1 cellular context compared by ENCODE assay signal in the genomic region with DNA sequence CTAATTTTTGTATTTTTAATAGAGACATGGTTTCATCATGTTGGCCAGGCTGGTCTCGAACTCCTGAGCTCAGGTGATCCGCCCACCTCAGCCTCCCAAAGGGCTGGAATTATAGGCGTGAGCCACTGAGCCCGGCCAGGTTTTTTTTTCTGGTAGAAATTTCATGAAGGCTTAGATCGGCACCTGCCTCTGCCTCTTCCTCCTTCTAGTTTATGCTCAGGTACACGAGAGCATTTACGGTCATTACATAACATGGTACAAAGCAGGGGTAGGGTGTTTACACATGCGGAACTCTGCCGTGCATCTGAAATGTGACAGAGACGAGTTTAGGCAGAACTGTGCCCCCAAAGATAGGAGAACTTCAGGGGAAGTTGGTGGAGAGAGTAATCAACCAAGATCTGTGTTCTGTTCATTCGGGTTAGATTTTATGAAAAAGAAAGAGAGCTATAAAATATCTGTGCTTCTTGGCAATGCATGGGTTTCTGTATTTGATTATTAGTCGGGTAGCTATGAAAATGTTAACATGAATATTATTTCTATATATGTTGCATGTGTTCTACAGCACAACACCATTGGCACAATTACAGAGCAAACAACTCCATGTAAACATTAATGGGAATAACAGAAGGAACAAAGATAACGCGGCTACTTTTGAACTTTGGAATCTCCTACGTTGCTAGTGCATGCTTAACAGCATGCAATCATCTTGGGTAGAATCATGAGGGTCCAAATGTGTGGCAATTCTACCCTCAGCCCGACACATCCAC.
TF ChIP-seq lines count a peak whose summit lies in the region.

No MANE protein-coding gene starts in this region.

TF ChIP-seq in HepG2, 621 proteins besides CTCF, POLR2A, EP300 and RAD21 (continued from another document and continues in another):
- TF ChIP-seq HNF1A (IDR thresholded peaks at IDR 0.05; ENCODE audit: low read depth) = no peak
- TF ChIP-seq HNF1A (CRISPR knock-in tag; IDR thresholded peaks at IDR 0.05; ENCODE audit: borderline replicate concordance) = no peak
- TF ChIP-seq ETV6 (CRISPR knock-in tag; conservative IDR thresholded peaks at IDR 0.05) = no peak
- 0 out of 2 replicates have a peak, but pooled peaks have one; percentile 7 for TF ChIP-seq FOSL2 (CRISPR knock-in tag; IDR thresholded peaks at IDR 0.05)
- peak; percentile 60; the same call in 1 of the 2 replicates for TF ChIP-seq THAP11 (CRISPR knock-in tag; IDR thresholded peaks at IDR 0.05)
- no peak; the same call in none of the 2 replicates for TF ChIP-seq HDAC1 (CRISPR knock-in tag; IDR thresholded peaks at IDR 0.05)
- TF ChIP-seq, protein P1, sequence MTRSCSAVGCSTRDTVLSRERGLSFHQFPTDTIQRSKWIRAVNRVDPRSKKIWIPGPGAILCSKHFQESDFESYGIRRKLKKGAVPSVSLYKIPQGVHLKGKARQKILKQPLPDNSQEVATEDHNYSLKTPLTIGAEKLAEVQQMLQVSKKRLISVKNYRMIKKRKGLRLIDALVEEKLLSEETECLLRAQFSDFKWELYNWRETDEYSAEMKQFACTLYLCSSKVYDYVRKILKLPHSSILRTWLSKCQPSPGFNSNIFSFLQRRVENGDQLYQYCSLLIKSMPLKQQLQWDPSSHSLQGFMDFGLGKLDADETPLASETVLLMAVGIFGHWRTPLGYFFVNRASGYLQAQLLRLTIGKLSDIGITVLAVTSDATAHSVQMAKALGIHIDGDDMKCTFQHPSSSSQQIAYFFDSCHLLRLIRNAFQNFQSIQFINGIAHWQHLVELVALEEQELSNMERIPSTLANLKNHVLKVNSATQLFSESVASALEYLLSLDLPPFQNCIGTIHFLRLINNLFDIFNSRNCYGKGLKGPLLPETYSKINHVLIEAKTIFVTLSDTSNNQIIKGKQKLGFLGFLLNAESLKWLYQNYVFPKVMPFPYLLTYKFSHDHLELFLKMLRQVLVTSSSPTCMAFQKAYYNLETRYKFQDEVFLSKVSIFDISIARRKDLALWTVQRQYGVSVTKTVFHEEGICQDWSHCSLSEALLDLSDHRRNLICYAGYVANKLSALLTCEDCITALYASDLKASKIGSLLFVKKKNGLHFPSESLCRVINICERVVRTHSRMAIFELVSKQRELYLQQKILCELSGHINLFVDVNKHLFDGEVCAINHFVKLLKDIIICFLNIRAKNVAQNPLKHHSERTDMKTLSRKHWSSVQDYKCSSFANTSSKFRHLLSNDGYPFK (CRISPR knock-in tag; IDR thresholded peaks at IDR 0.05; ENCODE audit: borderline replicate concordance) = no peak
- TF ChIP-seq ZNF850 (CRISPR knock-in tag; conservative IDR thresholded peaks at IDR 0.05) = peak; percentile 75; the same call in 1 of the 2 replicates
- TF ChIP-seq, protein P2, sequence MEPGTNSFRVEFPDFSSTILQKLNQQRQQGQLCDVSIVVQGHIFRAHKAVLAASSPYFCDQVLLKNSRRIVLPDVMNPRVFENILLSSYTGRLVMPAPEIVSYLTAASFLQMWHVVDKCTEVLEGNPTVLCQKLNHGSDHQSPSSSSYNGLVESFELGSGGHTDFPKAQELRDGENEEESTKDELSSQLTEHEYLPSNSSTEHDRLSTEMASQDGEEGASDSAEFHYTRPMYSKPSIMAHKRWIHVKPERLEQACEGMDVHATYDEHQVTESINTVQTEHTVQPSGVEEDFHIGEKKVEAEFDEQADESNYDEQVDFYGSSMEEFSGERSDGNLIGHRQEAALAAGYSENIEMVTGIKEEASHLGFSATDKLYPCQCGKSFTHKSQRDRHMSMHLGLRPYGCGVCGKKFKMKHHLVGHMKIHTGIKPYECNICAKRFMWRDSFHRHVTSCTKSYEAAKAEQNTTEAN (CRISPR knock-in tag; conservative IDR thresholded peaks at IDR 0.05) = no peak
- no peak for TF ChIP-seq SCMH1 (CRISPR knock-in tag; IDR thresholded peaks at IDR 0.05; ENCODE audit: borderline replicate concordance)
- TF ChIP-seq, protein P3, sequence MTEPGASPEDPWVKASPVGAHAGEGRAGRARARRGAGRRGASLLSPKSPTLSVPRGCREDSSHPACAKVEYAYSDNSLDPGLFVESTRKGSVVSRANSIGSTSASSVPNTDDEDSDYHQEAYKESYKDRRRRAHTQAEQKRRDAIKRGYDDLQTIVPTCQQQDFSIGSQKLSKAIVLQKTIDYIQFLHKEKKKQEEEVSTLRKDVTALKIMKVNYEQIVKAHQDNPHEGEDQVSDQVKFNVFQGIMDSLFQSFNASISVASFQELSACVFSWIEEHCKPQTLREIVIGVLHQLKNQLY (CRISPR knock-in tag; IDR thresholded peaks at IDR 0.05) = peak; percentile 35; the same call in 1 of the 2 replicates
- no peak for TF ChIP-seq ZNF282 (IDR thresholded peaks at IDR 0.05; ENCODE audit: partially characterized antibody)
- no peak for TF ChIP-seq ZNF879 (CRISPR knock-in tag; IDR thresholded peaks at IDR 0.05)
- no peak for TF ChIP-seq HNRNPLL (IDR thresholded peaks at IDR 0.05; ENCODE audit: low read depth, low read length, poor library complexity, severe bottlenecking)
- TF ChIP-seq ZNF432 (CRISPR knock-in tag; IDR thresholded peaks at IDR 0.05; ENCODE audit: borderline replicate concordance) = no peak
- 0 out of 2 replicates have a peak, but pooled peaks have one; percentile 23 for TF ChIP-seq ZNF775 (CRISPR knock-in tag; IDR thresholded peaks at IDR 0.05; ENCODE audit: borderline replicate concordance)
- peak; percentile 58; the same call in 1 of the 2 replicates for TF ChIP-seq ZNF816 (CRISPR knock-in tag; IDR thresholded peaks at IDR 0.05; ENCODE audit: borderline replicate concordance)
- no peak for TF ChIP-seq GMEB1 (CRISPR knock-in tag; IDR thresholded peaks at IDR 0.05; ENCODE audit: borderline replicate concordance)
- TF ChIP-seq, protein P4, sequence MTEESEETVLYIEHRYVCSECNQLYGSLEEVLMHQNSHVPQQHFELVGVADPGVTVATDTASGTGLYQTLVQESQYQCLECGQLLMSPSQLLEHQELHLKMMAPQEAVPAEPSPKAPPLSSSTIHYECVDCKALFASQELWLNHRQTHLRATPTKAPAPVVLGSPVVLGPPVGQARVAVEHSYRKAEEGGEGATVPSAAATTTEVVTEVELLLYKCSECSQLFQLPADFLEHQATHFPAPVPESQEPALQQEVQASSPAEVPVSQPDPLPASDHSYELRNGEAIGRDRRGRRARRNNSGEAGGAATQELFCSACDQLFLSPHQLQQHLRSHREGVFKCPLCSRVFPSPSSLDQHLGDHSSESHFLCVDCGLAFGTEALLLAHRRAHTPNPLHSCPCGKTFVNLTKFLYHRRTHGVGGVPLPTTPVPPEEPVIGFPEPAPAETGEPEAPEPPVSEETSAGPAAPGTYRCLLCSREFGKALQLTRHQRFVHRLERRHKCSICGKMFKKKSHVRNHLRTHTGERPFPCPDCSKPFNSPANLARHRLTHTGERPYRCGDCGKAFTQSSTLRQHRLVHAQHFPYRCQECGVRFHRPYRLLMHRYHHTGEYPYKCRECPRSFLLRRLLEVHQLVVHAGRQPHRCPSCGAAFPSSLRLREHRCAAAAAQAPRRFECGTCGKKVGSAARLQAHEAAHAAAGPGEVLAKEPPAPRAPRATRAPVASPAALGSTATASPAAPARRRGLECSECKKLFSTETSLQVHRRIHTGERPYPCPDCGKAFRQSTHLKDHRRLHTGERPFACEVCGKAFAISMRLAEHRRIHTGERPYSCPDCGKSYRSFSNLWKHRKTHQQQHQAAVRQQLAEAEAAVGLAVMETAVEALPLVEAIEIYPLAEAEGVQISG (CRISPR knock-in tag; IDR thresholded peaks at IDR 0.05) = no peak
- TF ChIP-seq SIX1 (CRISPR knock-in tag; IDR thresholded peaks at IDR 0.05; ENCODE audit: borderline replicate concordance) = no peak
- TF ChIP-seq ZC3H13 (CRISPR knock-in tag; IDR thresholded peaks at IDR 0.05) = no peak
- peak; percentile 50; the same call in 1 of the 2 replicates for TF ChIP-seq ZMYM4 (CRISPR knock-in tag; IDR thresholded peaks at IDR 0.05)
- peak; percentile 76 for TF ChIP-seq PAXIP1 (CRISPR knock-in tag; conservative IDR thresholded peaks at IDR 0.05)
- no peak for TF ChIP-seq ZNF7 (CRISPR knock-in tag; IDR thresholded peaks at IDR 0.05)
- peak; percentile 68; the same call in 1 of the 2 replicates for TF ChIP-seq HMG20A (CRISPR knock-in tag; IDR thresholded peaks at IDR 0.05; ENCODE audit: borderline replicate concordance)
- TF ChIP-seq GATA4 (IDR thresholded peaks at IDR 0.05; ENCODE audit: borderline replicate concordance, low read depth) = no peak
- no peak for TF ChIP-seq NCOA5 (CRISPR knock-in tag; IDR thresholded peaks at IDR 0.05)
- no peak for TF ChIP-seq ZBTB7A (CRISPR knock-in tag; IDR thresholded peaks at IDR 0.05)
- TF ChIP-seq, protein P5, sequence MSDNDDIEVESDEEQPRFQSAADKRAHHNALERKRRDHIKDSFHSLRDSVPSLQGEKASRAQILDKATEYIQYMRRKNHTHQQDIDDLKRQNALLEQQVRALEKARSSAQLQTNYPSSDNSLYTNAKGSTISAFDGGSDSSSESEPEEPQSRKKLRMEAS (IDR thresholded peaks at IDR 0.05) = peak; percentile 25; the same call in 1 of the 2 replicates
- peak; percentile 40; the same call in 1 of the 2 replicates for TF ChIP-seq DMAP1 (CRISPR knock-in tag; IDR thresholded peaks at IDR 0.05)
- no peak for TF ChIP-seq ATM (IDR thresholded peaks at IDR 0.05; ENCODE audit: borderline replicate concordance)
- TF ChIP-seq, protein P6, sequence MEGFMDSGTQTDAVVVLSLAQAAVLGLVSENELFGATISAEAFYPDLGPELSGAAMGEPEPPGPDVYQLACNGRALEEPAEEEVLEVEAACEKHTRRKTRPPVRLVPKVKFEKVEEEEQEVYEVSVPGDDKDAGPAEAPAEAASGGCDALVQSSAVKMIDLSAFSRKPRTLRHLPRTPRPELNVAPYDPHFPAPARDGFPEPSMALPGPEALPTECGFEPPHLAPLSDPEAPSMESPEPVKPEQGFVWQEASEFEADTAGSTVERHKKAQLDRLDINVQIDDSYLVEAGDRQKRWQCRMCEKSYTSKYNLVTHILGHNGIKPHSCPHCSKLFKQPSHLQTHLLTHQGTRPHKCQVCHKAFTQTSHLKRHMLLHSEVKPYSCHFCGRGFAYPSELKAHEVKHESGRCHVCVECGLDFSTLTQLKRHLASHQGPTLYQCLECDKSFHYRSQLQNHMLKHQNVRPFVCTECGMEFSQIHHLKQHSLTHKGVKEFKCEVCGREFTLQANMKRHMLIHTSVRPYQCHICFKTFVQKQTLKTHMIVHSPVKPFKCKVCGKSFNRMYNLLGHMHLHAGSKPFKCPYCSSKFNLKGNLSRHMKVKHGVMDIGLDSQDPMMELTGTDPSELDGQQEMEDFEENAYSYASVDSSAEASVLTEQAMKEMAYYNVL (CRISPR knock-in tag; IDR thresholded peaks at IDR 0.05; ENCODE audit: borderline replicate concordance) = no peak
- TF ChIP-seq ZFP82 (CRISPR knock-in tag; IDR thresholded peaks at IDR 0.05; ENCODE audit: borderline replicate concordance) = 0 out of 2 replicates have a peak, but pooled peaks have one; percentile 28
- no peak for TF ChIP-seq TAF15 (IDR thresholded peaks at IDR 0.05; ENCODE audit: low read depth, low read length, poor library complexity, severe bottlenecking)
